ENCODE assay signal across 8 cellular contexts in genomic region chr18:31685097-31686082, GRCh38. TPM values are rescaled to one million over a fixed set of nuclear protein-coding genes. Genes with fewer than 3 reads are reported as not detected.
A peak's percentile ranks its signal among the peaks of the same experiment; 100 is the strongest.
DNase-seq lines count a peak whose midpoint lies in the region; ATAC-seq and TF ChIP-seq lines count a peak whose summit lies in the region.

No MANE protein-coding gene starts in this region.

- H3K27me3 ChIP-seq in dorsolateral prefrontal cortex: peaks cover 0 to 4% (median 0%) of the 10 kb centered on the region in 45 donors
- no peaks in the 10 kb centered on the region for H3K27me3 ChIP-seq in right lobe of liver

- peak; percentile 61 for TF ChIP-seq POLR2A in right lobe of liver (IDR thresholded peaks at IDR 0.05)

- no peaks in the 10 kb centered on the region for H3K9me3 ChIP-seq in right lobe of liver

- no peaks in the 10 kb centered on the region for H3K36me3 ChIP-seq in right lobe of liver

- H3K4me3 ChIP-seq in dorsolateral prefrontal cortex (peak overlapping the region; percentile 23 to 79 (median 60)), right lobe of liver (peak overlapping the region; percentile 57 to 62 (median 61))

- intact Hi-C loops in dorsolateral prefrontal cortex (cut with DNase I) (no loop called here), right lobe of liver (cut with DNase I) (no loop called here)

- WGBS in right lobe of liver (ENCODE audit: insufficient coverage, low coverage, low lambda C conversion rate, missing lambda C conversion rate): 5% methylated on average over 44 of the region's 115 CpGs

- peak; percentile 84 for DNase-seq in AG20443 (ENCODE audit: low spot score)
- DNase-seq in NCI-H2171 (lab: John Stamatoyannopoulos, UW): peak; percentile 89
- peak; percentile 13 to 42 for DNase-seq in activated CD4-positive, alpha-beta T cell treated with anti-CD3 and anti-CD28 coated beads for 24 hours (ENCODE audit: low read depth in 2 of 2)
- DNase-seq in dorsolateral prefrontal cortex: peak; percentile 40 to 87 (median 72)
- peak; percentile 74 to 82 (median 74) for DNase-seq in right lobe of liver
- peak; percentile 30 for DNase-seq in stimulated activated CD4-positive, alpha-beta T cell treated with anti-CD3 and anti-CD28 coated beads, Interleukin-4, amount 100 ng/mL, for 24 hours

- peak; percentile 50 for ATAC-seq in GM18870 (IDR thresholded peaks at IDR 0.05; ENCODE audit: unreplicated experiment)
- ATAC-seq in HG03097 (IDR thresholded peaks at IDR 0.05; ENCODE audit: low FRiP score, unreplicated experiment): peak; percentile 67
- peak; percentile 76 to 93 (median 90) for ATAC-seq in right lobe of liver

- no peaks in the 10 kb centered on the region for H3K4me1 ChIP-seq in right lobe of liver

- H3K27ac ChIP-seq in dorsolateral prefrontal cortex (peak overlapping the region in 55 of 59 donors; percentile 19 to 95 (median 75)), right lobe of liver (peak overlapping the region; percentile 21 to 50 (median 44))

- peak in 44 of 56 donors; percentile 6 to 65 (median 32) for TF ChIP-seq CTCF in dorsolateral prefrontal cortex (IDR thresholded peaks at IDR 0.05 in 54 of 56, conservative IDR thresholded peaks at IDR 0.05 in 2 of 56; ENCODE audit: low read depth in 1 of 56, partially characterized antibody in 56 of 56)
- peak; percentile 31 to 56 (median 48) for TF ChIP-seq CTCF in right lobe of liver (IDR thresholded peaks at IDR 0.05)

RNA-seq across cellular contexts. Expression of gene B4GALT6, which starts 1.0 kb away (rescaled TPM):
- total RNA-seq in dorsolateral prefrontal cortex (100 to 1,000 TPM in 5 of 120 experiments, 10 to 100 TPM in 115; 15.3 to 116 (median 68.1) TPM), right lobe of liver (1 to 10 TPM; 1.7 to 4.8 (median 2.0) TPM)

Comparison
In these comparisons a context has a peak if more than half of its experiments do, and no peak if none do; other contexts are left out.
1. Peak in every context shown above with its lines: DNase-seq, ATAC-seq, H3K4me3 ChIP-seq and H3K27ac ChIP-seq.
2. DNase-seq: peak in every context shown above with its lines; median percentile 89 in NCI-H2171; 84 in AG20443; 74 in right lobe of liver; 72 in dorsolateral prefrontal cortex; 30 in stimulated activated CD4-positive, alpha-beta T cell treated with anti-CD3 and anti-CD28 coated beads, Interleukin-4, amount 100 ng/mL, for 24 hours; 28 in activated CD4-positive, alpha-beta T cell treated with anti-CD3 and anti-CD28 coated beads for 24 hours.